8 cellular contexts compared by ENCODE assay signal in the genomic region with DNA sequence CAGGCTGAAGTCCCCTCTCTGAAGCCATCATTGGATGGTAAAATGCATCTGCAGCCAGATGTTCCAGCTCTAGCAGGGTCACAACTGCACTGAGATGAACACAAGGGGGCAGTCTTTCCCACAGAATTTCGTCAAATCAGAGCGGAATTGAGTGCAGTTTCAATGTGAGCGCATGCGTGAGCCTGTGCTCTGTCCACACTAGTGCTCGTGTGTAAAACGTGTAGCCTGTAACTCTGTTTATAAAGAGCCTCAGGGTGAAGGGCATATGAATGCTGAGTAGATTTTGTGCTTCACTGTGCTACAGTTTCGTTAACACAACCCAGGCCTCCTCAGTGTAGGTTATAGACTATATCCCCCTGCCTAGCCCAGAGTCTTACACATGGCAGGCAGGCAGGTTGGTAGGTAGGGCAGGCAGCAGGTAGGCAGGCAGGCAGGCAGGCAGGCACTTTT.
A peak's percentile ranks its signal among the peaks of the same experiment; 100 is the strongest.
DNase-seq lines count a peak whose midpoint lies in the region; ATAC-seq and TF ChIP-seq lines count a peak whose summit lies in the region.

No MANE protein-coding gene starts in this region.

- peak; percentile 99 for ATAC-seq in GM21381 (IDR thresholded peaks at IDR 0.05; ENCODE audit: unreplicated experiment)

- H3K36me3 Mint-ChIP-seq in activated T-cell treated with anti-CD3 and anti-CD28 coated beads, Interleukin-2, amount 50 U/mL, for 24 hours (ENCODE audit: low read depth) = no peaks in the 10 kb centered on the region

- H3K27me3 ChIP-seq in testis = no peaks in the 10 kb centered on the region

- no peaks in the 10 kb centered on the region for H3K4me1 ChIP-seq in testis

- H3K4me1 Mint-ChIP-seq in activated T-cell treated with anti-CD3 and anti-CD28 coated beads, Interleukin-2, amount 50 U/mL, for 24 hours (ENCODE audit: low read depth) = peaks cover 8% of the 10 kb centered on the region

- intact Hi-C loops in testis (cut with DNase I; ENCODE audit: low total_unique reads) = no loop called here

- WGBS in testis, 2 donors = 17 to 28% methylated on average over 7 of the region's 7 CpGs

- peak overlapping the region; percentile 58 for H3K27ac Mint-ChIP-seq in activated T-cell treated with anti-CD3 and anti-CD28 coated beads, Interleukin-2, amount 50 U/mL, for 24 hours

- no peaks in the 10 kb centered on the region for H3K9me3 Mint-ChIP-seq in activated T-cell treated with anti-CD3 and anti-CD28 coated beads, Interleukin-2, amount 50 U/mL, for 24 hours

- no peak overlapping the region for H3K27ac ChIP-seq in testis

- peak overlapping the region; percentile 26 for H3K4me3 Mint-ChIP-seq in activated T-cell treated with anti-CD3 and anti-CD28 coated beads, Interleukin-2, amount 50 U/mL, for 24 hours

- no peaks in the 10 kb centered on the region for H3K36me3 ChIP-seq in testis (ENCODE audit: low read depth, missing control alignments)

- H3K4me3 ChIP-seq in fibroblast of pulmonary artery (replicated peaks; ENCODE audit: low read depth, low read length) = peak overlapping the region; percentile 10
- H3K4me3 ChIP-seq in testis = no peak overlapping the region

- no peaks in the 10 kb centered on the region for H3K9me3 ChIP-seq in testis

- peak; percentile 86 for TF ChIP-seq CTCF in fibroblast of pulmonary artery (IDR thresholded peaks at IDR 0.05; ENCODE audit: low read length, missing control alignments)
- TF ChIP-seq CTCF in testis (IDR thresholded peaks at IDR 0.05) = peak; percentile 63 to 76 (median 74)

- H3K27me3 Mint-ChIP-seq in activated T-cell treated with anti-CD3 and anti-CD28 coated beads, Interleukin-2, amount 50 U/mL, for 24 hours = peaks cover 7% of the 10 kb centered on the region

- DNase-seq in DMS53 treated with DMSO at 0.1 percent for 48 hours (lab: John Stamatoyannopoulos, UW; ENCODE audit: unreplicated experiment) (peak; percentile 33), HS-5 (ENCODE audit: low read depth) (peak; percentile 28), OCI-M2 (lab: John Stamatoyannopoulos, UW; ENCODE audit: unreplicated experiment) (peak; percentile 6), fibroblast of pulmonary artery (ENCODE audit: low read depth) (peak; percentile 89), non-pigmented ciliary epithelial cell (ENCODE audit: low read depth) (peak; percentile 46), testis (peak; percentile 86)
- DNase-seq in activated T-cell treated with anti-CD3 and anti-CD28 coated beads, Interleukin-2, amount 50 U/mL, for 24 hours = peak; percentile 76

- TF ChIP-seq POLR2A in testis (IDR thresholded peaks at IDR 0.05) = no peak

Comparison
In these comparisons a context has a peak if more than half of its experiments do, and no peak if none do; other contexts are left out.
1. DNase-seq: peak in every context shown above with its lines; median percentile 89 in fibroblast of pulmonary artery; 86 in testis; 76 in activated T-cell treated with anti-CD3 and anti-CD28 coated beads, Interleukin-2, amount 50 U/mL, for 24 hours; 46 in non-pigmented ciliary epithelial cell; 33 in DMS53 treated with DMSO at 0.1 percent for 48 hours; 28 in HS-5; 6 in OCI-M2.